Comparison of ENCODE assay signal across 24 cellular contexts in the genomic region with DNA sequence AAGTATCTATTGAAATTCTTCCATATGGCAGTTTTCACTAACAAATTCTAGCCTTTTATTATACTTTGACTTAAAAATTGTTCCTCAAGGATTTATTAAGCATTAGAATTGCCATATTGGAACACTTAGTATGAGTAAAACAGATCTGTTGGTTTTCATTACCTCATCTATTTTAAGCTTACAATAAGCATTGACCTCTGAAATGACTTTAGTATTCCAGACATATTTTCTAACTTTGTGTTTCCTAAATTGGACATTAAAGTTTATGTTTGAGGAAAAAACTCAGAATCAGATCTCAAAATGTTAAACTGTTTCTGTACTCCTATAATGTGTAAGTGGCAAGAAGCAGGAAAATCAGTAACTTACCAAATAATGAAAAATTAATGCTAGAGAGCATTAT. TPM values are rescaled to one million over a fixed set of nuclear protein-coding genes. Genes with fewer than 3 reads are reported as not detected.
"Had no signal": no experiment of that assay in that cellular context is flagged by ENCODE, and none has a peak within 500 bp of the region (broad histone marks: within the 10 kb centered on the region; RNA-seq: fewer than 3 reads in every experiment).

No MANE protein-coding gene starts in this region.

- H3K36me3 ChIP-seq: ovary, prostate gland, uterus had no signal

- H3K27me3 ChIP-seq: dorsolateral prefrontal cortex, foreskin keratinocyte, ovary, uterus had no signal

- H3K27ac ChIP-seq: dorsolateral prefrontal cortex, foreskin keratinocyte, ovary, prostate gland, uterus had no signal

- H3K4me1 ChIP-seq: foreskin keratinocyte, prostate gland, uterus had no signal

- FAIRE-seq: endothelial cell of umbilical vein had no signal

- ATAC-seq: activated CD8-positive, alpha-beta T cell treated with anti-CD3 and anti-CD28 coated beads, Interleukin-2, amount 10 ng/mL, durations not matched to agents 7 days and 5 days; effector memory CD8-positive, alpha-beta T cell; esophagus mucosa; foreskin keratinocyte; left ventricle myocardium superior; naive thymus-derived CD8-positive, alpha-beta T cell; stimulated activated naive B cell treated with anti-CD40 and anti-IgM and Interleukin-4, amounts not matched to agents 10 μg/mL and 1 μg/mL and 100 μg/mL, for 72 hours had no signal

- DNase-seq: activated CD4-positive, alpha-beta T cell treated with anti-CD3 and anti-CD28 coated beads for 1 hour; activated CD4-positive, alpha-beta T cell treated with anti-CD3 and anti-CD28 coated beads, Interleukin-2, amount 50 U/mL, for 1 hour; activated CD8-positive, alpha-beta memory T cell treated with anti-CD3 and anti-CD28 coated beads, Interleukin-2, amount 50 U/mL, for 4 hours; activated CD8-positive, alpha-beta T cell treated with anti-CD3 and anti-CD28 coated beads, Interleukin-2, amount 10 ng/mL, durations not matched to agents 7 days and 5 days; activated naive CD4-positive, alpha-beta T cell treated with Interleukin-2 at 50 U/mL for 16 hours; activated T-cell treated with anti-CD3 and anti-CD28 coated beads, Interleukin-2, amount 50 U/mL, for 24 hours; caudate nucleus; dorsolateral prefrontal cortex; effector memory CD8-positive, alpha-beta T cell; foreskin keratinocyte; kidney glomerular epithelial cell; left ventricle myocardium superior; mammary epithelial cell; naive thymus-derived CD8-positive, alpha-beta T cell; ovary; stimulated activated CD4-positive, alpha-beta T cell treated with anti-CD3 and anti-CD28 coated beads, Interleukin-2, amount 100 ng/mL, for 48 hours; stimulated activated CD8-positive, alpha-beta memory T cell treated with anti-CD3 and anti-CD28 coated beads, Interleukin-4, amount 100 ng/mL, for 48 hours; stimulated activated naive B cell treated with anti-CD40 and anti-IgM and Interleukin-4, amounts not matched to agents 10 μg/mL and 1 μg/mL and 100 μg/mL, for 72 hours; T-helper 9 cell; trophoblast cell; uterus had no signal

- H3K4me3 ChIP-seq: dorsolateral prefrontal cortex, ovary, prostate gland, uterus had no signal

- H3K9me3 ChIP-seq: ovary, prostate gland had no signal

RNA-seq across cellular contexts. Expression of a gene that starts 48.4 kb away (rescaled TPM):
- total RNA-seq: naive thymus-derived CD8-positive, alpha-beta T cell had no signal
